Comparison of ENCODE assay signal across 1 cellular context in the genomic region with DNA sequence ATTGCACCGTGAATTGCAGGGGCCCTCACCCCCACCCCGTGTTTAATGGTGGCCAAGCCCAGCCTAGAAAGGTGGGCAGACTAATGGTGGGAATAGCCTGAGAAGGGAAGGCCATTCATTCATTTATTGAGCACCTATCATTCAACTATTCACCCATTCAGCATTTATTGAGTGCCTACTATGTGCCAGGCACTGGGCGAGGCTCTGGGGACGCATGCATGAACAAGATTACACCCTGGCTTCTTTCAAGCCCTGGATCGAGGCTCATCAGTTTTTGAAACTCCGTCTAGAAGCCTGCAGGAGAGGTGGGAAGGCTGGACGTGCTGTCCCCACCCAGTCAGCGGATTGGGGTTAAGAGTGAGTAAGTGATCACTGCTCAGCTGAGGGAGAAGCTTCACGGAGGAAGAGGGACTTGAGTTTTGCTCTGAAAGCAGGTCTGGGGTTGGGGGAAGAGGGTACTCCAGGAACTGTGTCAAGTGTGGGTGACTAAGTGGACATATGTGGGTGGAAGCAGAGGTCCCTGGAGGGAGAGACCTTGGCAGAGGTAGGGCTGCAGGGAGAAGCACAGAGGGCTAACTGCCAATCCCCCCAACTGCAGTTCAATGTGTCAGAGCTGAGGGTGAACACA.
TF ChIP-seq lines count a peak whose summit lies in the region.

No MANE protein-coding gene starts in this region.

TF ChIP-seq in GM23338, 12 proteins besides CTCF, POLR2A, EP300 and RAD21 (continued from another document):
- TF ChIP-seq, protein P1, sequence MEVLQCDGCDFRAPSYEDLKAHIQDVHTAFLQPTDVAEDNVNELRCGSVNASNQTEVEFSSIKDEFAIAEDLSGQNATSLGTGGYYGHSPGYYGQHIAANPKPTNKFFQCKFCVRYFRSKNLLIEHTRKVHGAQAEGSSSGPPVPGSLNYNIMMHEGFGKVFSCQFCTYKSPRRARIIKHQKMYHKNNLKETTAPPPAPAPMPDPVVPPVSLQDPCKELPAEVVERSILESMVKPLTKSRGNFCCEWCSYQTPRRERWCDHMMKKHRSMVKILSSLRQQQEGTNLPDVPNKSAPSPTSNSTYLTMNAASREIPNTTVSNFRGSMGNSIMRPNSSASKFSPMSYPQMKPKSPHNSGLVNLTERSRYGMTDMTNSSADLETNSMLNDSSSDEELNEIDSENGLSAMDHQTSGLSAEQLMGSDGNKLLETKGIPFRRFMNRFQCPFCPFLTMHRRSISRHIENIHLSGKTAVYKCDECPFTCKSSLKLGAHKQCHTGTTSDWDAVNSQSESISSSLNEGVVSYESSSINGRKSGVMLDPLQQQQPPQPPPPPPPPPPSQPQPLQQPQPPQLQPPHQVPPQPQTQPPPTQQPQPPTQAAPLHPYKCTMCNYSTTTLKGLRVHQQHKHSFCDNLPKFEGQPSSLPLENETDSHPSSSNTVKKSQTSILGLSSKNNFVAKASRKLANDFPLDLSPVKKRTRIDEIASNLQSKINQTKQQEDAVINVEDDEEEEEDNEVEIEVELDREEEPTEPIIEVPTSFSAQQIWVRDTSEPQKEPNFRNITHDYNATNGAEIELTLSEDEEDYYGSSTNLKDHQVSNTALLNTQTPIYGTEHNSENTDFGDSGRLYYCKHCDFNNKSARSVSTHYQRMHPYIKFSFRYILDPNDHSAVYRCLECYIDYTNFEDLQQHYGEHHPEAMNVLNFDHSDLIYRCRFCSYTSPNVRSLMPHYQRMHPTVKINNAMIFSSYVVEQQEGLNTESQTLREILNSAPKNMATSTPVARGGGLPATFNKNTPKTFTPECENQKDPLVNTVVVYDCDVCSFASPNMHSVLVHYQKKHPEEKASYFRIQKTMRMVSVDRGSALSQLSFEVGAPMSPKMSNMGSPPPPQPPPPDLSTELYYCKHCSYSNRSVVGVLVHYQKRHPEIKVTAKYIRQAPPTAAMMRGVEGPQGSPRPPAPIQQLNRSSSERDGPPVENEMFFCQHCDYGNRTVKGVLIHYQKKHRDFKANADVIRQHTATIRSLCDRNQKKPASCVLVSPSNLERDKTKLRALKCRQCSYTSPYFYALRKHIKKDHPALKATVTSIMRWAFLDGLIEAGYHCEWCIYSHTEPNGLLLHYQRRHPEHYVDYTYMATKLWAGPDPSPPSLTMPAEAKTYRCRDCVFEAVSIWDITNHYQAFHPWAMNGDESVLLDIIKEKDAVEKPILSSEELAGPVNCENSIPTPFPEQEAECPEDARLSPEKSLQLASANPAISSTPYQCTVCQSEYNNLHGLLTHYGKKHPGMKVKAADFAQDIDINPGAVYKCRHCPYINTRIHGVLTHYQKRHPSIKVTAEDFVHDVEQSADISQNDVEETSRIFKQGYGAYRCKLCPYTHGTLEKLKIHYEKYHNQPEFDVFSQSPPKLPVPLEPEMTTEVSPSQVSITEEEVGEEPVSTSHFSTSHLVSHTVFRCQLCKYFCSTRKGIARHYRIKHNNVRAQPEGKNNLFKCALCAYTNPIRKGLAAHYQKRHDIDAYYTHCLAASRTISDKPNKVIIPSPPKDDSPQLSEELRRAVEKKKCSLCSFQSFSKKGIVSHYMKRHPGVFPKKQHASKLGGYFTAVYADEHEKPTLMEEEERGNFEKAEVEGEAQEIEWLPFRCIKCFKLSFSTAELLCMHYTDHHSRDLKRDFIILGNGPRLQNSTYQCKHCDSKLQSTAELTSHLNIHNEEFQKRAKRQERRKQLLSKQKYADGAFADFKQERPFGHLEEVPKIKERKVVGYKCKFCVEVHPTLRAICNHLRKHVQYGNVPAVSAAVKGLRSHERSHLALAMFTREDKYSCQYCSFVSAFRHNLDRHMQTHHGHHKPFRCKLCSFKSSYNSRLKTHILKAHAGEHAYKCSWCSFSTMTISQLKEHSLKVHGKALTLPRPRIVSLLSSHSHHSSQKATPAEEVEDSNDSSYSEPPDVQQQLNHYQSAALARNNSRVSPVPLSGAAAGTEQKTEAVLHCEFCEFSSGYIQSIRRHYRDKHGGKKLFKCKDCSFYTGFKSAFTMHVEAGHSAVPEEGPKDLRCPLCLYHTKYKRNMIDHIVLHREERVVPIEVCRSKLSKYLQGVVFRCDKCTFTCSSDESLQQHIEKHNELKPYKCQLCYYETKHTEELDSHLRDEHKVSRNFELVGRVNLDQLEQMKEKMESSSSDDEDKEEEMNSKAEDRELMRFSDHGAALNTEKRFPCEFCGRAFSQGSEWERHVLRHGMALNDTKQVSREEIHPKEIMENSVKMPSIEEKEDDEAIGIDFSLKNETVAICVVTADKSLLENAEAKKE (CRISPR knock-in tag; IDR thresholded peaks at IDR 0.05): no peak
- TF ChIP-seq, protein P2, sequence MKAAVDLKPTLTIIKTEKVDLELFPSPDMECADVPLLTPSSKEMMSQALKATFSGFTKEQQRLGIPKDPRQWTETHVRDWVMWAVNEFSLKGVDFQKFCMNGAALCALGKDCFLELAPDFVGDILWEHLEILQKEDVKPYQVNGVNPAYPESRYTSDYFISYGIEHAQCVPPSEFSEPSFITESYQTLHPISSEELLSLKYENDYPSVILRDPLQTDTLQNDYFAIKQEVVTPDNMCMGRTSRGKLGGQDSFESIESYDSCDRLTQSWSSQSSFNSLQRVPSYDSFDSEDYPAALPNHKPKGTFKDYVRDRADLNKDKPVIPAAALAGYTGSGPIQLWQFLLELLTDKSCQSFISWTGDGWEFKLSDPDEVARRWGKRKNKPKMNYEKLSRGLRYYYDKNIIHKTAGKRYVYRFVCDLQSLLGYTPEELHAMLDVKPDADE (IDR thresholded peaks at IDR 0.05): no peak
- TF ChIP-seq CREB1 (CRISPR knock-in tag; IDR thresholded peaks at IDR 0.05; ENCODE audit: low read depth) (no peak), ZNF331 (CRISPR knock-in tag; IDR thresholded peaks at IDR 0.05; ENCODE audit: low read depth) (no peak), EZH2phosphoT487 (IDR thresholded peaks at IDR 0.05; ENCODE audit: unreplicated experiment) (no peak)
- TF ChIP-seq, protein P3, sequence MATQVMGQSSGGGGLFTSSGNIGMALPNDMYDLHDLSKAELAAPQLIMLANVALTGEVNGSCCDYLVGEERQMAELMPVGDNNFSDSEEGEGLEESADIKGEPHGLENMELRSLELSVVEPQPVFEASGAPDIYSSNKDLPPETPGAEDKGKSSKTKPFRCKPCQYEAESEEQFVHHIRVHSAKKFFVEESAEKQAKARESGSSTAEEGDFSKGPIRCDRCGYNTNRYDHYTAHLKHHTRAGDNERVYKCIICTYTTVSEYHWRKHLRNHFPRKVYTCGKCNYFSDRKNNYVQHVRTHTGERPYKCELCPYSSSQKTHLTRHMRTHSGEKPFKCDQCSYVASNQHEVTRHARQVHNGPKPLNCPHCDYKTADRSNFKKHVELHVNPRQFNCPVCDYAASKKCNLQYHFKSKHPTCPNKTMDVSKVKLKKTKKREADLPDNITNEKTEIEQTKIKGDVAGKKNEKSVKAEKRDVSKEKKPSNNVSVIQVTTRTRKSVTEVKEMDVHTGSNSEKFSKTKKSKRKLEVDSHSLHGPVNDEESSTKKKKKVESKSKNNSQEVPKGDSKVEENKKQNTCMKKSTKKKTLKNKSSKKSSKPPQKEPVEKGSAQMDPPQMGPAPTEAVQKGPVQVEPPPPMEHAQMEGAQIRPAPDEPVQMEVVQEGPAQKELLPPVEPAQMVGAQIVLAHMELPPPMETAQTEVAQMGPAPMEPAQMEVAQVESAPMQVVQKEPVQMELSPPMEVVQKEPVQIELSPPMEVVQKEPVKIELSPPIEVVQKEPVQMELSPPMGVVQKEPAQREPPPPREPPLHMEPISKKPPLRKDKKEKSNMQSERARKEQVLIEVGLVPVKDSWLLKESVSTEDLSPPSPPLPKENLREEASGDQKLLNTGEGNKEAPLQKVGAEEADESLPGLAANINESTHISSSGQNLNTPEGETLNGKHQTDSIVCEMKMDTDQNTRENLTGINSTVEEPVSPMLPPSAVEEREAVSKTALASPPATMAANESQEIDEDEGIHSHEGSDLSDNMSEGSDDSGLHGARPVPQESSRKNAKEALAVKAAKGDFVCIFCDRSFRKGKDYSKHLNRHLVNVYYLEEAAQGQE (IDR thresholded peaks at IDR 0.05; ENCODE audit: unreplicated experiment): no peak
